Comparison of ENCODE assay signal across 15 cellular contexts in the genomic region with DNA sequence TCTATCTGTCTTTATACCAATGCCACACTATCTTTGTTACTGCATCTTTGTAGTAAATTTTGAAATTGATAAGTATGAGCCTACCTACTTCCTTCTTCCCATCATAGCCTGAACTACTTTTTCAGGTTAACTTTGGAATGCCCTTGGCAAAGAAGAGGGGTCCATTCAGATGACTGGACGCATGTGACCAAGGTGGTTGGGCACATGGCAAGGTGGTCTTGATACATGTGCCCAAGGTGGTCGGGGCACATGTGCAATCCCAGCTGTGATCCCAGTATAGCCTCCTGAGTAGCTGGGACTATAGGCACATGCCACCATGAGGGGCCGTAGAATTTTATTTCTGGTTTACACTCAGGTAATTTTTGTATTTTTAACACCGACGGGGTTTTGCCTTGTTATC.
"Had no signal": no experiment of that assay in that cellular context is flagged by ENCODE, and none has a peak within 500 bp of the region (broad histone marks: within the 10 kb centered on the region; RNA-seq: fewer than 3 reads in every experiment).

No MANE protein-coding gene starts in this region.

- DNase-seq: dermis blood vessel endothelial cell; dorsolateral prefrontal cortex; effector CD4-positive, alpha-beta T cell; effector memory CD4-positive, alpha-beta T cell; foreskin keratinocyte; hippocampal formation; left colon; lower lobe of right lung; mesenchymal stem cell; mucosa of descending colon had no signal

- H3K36me3 ChIP-seq: esophagus muscularis mucosa, gastroesophageal sphincter, heart left ventricle, lower lobe of right lung had no signal

- H3K9me3 ChIP-seq: esophagus muscularis mucosa, gastroesophageal sphincter, heart left ventricle, lower lobe of right lung had no signal

- H3K4me3 ChIP-seq: coronary artery, dorsolateral prefrontal cortex, esophagus muscularis mucosa, gastroesophageal sphincter, heart left ventricle, lower lobe of right lung, mucosa of descending colon had no signal

- H3K27me3 ChIP-seq: esophagus muscularis mucosa, foreskin keratinocyte, gastroesophageal sphincter, heart left ventricle had no signal

- H3K27ac ChIP-seq: coronary artery, dorsolateral prefrontal cortex, esophagus muscularis mucosa, foreskin keratinocyte, gastroesophageal sphincter, lower lobe of right lung had no signal

- ATAC-seq: foreskin keratinocyte, gastroesophageal sphincter, left colon, left lobe of liver, lower lobe of right lung, mucosa of descending colon had no signal

- H3K4me1 ChIP-seq: esophagus muscularis mucosa, foreskin keratinocyte, gastroesophageal sphincter, lower lobe of right lung had no signal
